ENCODE assay signal across 16 cellular contexts in the genomic region with DNA sequence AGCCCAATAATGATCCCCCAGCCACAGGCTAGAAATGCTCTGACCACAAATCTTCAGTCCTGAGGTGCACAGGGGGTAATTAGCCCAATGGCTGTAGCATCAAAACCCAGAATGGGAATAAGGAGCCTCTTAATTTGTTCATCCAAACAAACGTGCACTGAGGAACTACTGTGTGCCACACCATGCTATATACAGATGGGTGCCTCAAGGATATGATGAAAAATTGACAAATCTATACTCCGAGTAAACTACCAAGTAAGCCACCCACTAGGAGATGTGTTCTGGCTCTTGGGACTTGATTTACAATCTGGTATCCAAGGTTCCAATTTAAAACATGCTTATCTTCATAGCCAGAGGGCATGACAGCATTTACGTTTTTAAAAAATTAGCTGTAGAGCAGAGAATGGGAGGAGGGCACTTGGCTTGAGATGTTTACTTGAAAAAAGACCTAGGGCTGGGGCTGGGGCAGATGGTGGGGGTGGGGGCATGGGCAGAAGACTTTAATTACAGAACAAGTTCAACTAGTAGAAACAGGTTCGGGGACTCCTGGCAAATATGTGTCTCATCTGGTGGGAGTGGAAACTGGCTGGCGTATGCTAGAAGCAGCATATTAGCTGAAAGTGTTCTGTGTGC. TPM values are rescaled to one million over a fixed set of nuclear protein-coding genes. Genes with fewer than 3 reads are reported as not detected.
DNase-seq lines count a peak whose midpoint lies in the region; ATAC-seq and TF ChIP-seq lines count a peak whose summit lies in the region.
"Had no signal": no experiment of that assay in that cellular context is flagged by ENCODE, and none has a peak within 500 bp of the region (broad histone marks: within the 10 kb centered on the region; RNA-seq: fewer than 3 reads in every experiment).

No MANE protein-coding gene starts in this region.

- H3K27me3 Mint-ChIP-seq in CD8-positive, alpha-beta T cell (ENCODE audit: low read depth): no peaks in the 10 kb centered on the region
- H3K27me3 Mint-ChIP-seq in nephron (ENCODE audit: low read depth) (no peaks in the 10 kb centered on the region), H9 (ENCODE audit: low read depth) (no peaks in the 10 kb centered on the region; the same call in 1 of the 2 replicates)
- H3K27me3 Mint-ChIP-seq: activated B cell treated with CpG ODN at 0.5 μM for 24 hours; activated naive CD8-positive, alpha-beta T cell treated with anti-CD3 and anti-CD28 coated beads, Interleukin-2, amount 10 ng/mL, durations not matched to agents 7 days and 5 days; central memory CD8-positive, alpha-beta T cell had no signal

- no peak overlapping the region for H3K9ac ChIP-seq in H9 (ENCODE audit: extremely low read depth, insufficient read length, low read length)
- H3K9ac ChIP-seq: BLaER1 had no signal

- no peak overlapping the region for H3K18ac ChIP-seq in H9 (ENCODE audit: insufficient read length, low read depth, low read length)

- no peak overlapping the region for H3K27ac ChIP-seq in CD8-positive, alpha-beta T cell (ENCODE audit: low read depth, low read length)
- H3K27ac ChIP-seq in VCaP (peak overlapping the region; percentile 90), H9 (ENCODE audit: insufficient read length, low read depth, low read length) (no peak overlapping the region)
- H3K27ac ChIP-seq: BLaER1 had no signal

- H3T11ph ChIP-seq in H9 (ENCODE audit: low read length): no peak overlapping the region

- H3K79me2 ChIP-seq in H9 (ENCODE audit: insufficient read depth, low read length): no peaks in the 10 kb centered on the region

- no peak overlapping the region for H4K5ac ChIP-seq in H9 (ENCODE audit: insufficient read length, low read depth, low read length)

- no peaks in the 10 kb centered on the region for H3K27me3 ChIP-seq in CD8-positive, alpha-beta T cell (ENCODE audit: insufficient read depth, low read length)
- no peaks in the 10 kb centered on the region for H3K27me3 ChIP-seq in H9 (ENCODE audit: insufficient read depth, low read length)
- H3K27me3 ChIP-seq: BLaER1, MG63 had no signal

- H3K56ac ChIP-seq in H9 (ENCODE audit: insufficient read length, low read depth, low read length): no peak overlapping the region

- no peaks in the 10 kb centered on the region for H4K20me1 ChIP-seq in H9 (ENCODE audit: control insufficient read depth, insufficient read depth, insufficient read length)
- H4K20me1 ChIP-seq: BLaER1 had no signal

- no peaks in the 10 kb centered on the region for H3K23me2 ChIP-seq in H9 (ENCODE audit: insufficient read length, low read depth, low read length, poor library complexity, severe bottlenecking)

- H2BK20ac ChIP-seq in H9 (ENCODE audit: low read depth, low read length, poor library complexity, severe bottlenecking): no peak overlapping the region

- no peak overlapping the region for H3K4ac ChIP-seq in H9 (ENCODE audit: low read depth, low read length)

- CTCF ChIA-PET in CD8-positive, alpha-beta T cell (lab: Charles Lee): interaction anchor here (0.7 to 3.7 kb wide), 10 partner anchors 7 to 185 kb away, joined by 3 to 24 read pairs (median 5); partner anchors contain the start of gene ARHGEF3
- CTCF ChIA-PET in HEK293T (lab: Yijun Ruan, JAX): interaction anchor here (0.9 to 1.1 kb wide), 3 partner anchors 9 to 20 kb away, joined by 3 to 5 read pairs (median 3); partner anchors contain the start of gene ARHGEF3

- H2BK12ac ChIP-seq in H9 (ENCODE audit: insufficient read length, low read depth, low read length): no peak overlapping the region

- H3K4me1 ChIP-seq in CD8-positive, alpha-beta T cell (ENCODE audit: insufficient read depth, low read length): peaks cover 39% of the 10 kb centered on the region
- no peaks in the 10 kb centered on the region for H3K4me1 ChIP-seq in H9 (ENCODE audit: insufficient read depth, low read length)

- no peak overlapping the region for H3K4me3 Mint-ChIP-seq in CD8-positive, alpha-beta T cell
- H3K4me3 Mint-ChIP-seq in nephron (peak overlapping the region in 1 of 3 experiments; percentile 17), H9 (no peak overlapping the region)
- H3K4me3 Mint-ChIP-seq: activated B cell treated with CpG ODN at 0.5 μM for 24 hours; activated naive CD8-positive, alpha-beta T cell treated with anti-CD3 and anti-CD28 coated beads, Interleukin-2, amount 10 ng/mL, durations not matched to agents 7 days and 5 days; central memory CD8-positive, alpha-beta T cell had no signal

- H2BK120ac ChIP-seq in H9 (ENCODE audit: low read depth, low read length, poor library complexity, severe bottlenecking): no peak overlapping the region

- H4K91ac ChIP-seq in H9 (ENCODE audit: insufficient read length, low read depth, low read length): no peak overlapping the region

- no peak overlapping the region for H2AK5ac ChIP-seq in H9 (ENCODE audit: insufficient read length, low read length)

- no peak overlapping the region for H3K23ac ChIP-seq in H9 (ENCODE audit: insufficient read length, low read depth, low read length)

- H3K36me3 Mint-ChIP-seq in CD8-positive, alpha-beta T cell: no peaks in the 10 kb centered on the region
- H3K36me3 Mint-ChIP-seq in nephron (ENCODE audit: low read depth): no peaks in the 10 kb centered on the region
- no peaks in the 10 kb centered on the region for H3K36me3 Mint-ChIP-seq in H9 (ENCODE audit: insufficient read depth in 1 of 3, low read depth in 3 of 3)

- no peaks in the 10 kb centered on the region for H3K79me1 ChIP-seq in H9 (ENCODE audit: insufficient read depth, low read depth, low read length, poor library complexity, severe bottlenecking)

- ATAC-seq in CD8-positive, alpha-beta T cell: no peak
- no peak for ATAC-seq in GM19351 (IDR thresholded peaks at IDR 0.05; ENCODE audit: unreplicated experiment)

- no peaks in the 10 kb centered on the region for H3K9me3 ChIP-seq in CD8-positive, alpha-beta T cell (ENCODE audit: low read length)
- H3K9me3 ChIP-seq in H9 (ENCODE audit: control insufficient read depth, low read depth, low read length): no peaks in the 10 kb centered on the region
- H3K9me3 ChIP-seq: BLaER1, MG63 had no signal

- H4K8ac ChIP-seq in H9 (replicated peaks; ENCODE audit: insufficient read length, low read depth, low read length): no peak overlapping the region

- H3K27ac Mint-ChIP-seq in CD8-positive, alpha-beta T cell: peak overlapping the region; percentile 45
- H3K27ac Mint-ChIP-seq in nephron (peak overlapping the region; percentile 66 to 85 (median 83)), H9 (no peak overlapping the region)
- H3K27ac Mint-ChIP-seq: activated B cell treated with CpG ODN at 0.5 μM for 24 hours; activated naive CD8-positive, alpha-beta T cell treated with anti-CD3 and anti-CD28 coated beads, Interleukin-2, amount 10 ng/mL, durations not matched to agents 7 days and 5 days had no signal

- H2AFZ ChIP-seq in H9 (ENCODE audit: low read length): no peak overlapping the region

- no peak overlapping the region for H3K14ac ChIP-seq in H9 (ENCODE audit: insufficient read depth, low read length)

- intact Hi-C loops in CD8-positive, alpha-beta T cell (cut with DNase I, micrococcal nuclease): no loop called here

- no peak overlapping the region for H2BK5ac ChIP-seq in H9 (ENCODE audit: insufficient read length, low read length)

- peaks cover 51% of the 10 kb centered on the region for H3K4me1 Mint-ChIP-seq in CD8-positive, alpha-beta T cell (ENCODE audit: low read depth)
- H3K4me1 Mint-ChIP-seq in nephron: peaks cover 60% of the 10 kb centered on the region
- H3K4me1 Mint-ChIP-seq in H9: peaks cover 14 to 16% of the 10 kb centered on the region in 2 experiments

- no peaks in the 10 kb centered on the region for H3K36me3 ChIP-seq in CD8-positive, alpha-beta T cell (ENCODE audit: insufficient read depth, low read length)
- H3K36me3 ChIP-seq: BLaER1, MG63 had no signal

- TF ChIP-seq CTCF in CD8-positive, alpha-beta T cell (IDR thresholded peaks at IDR 0.05): no peak
- TF ChIP-seq CTCF in VCaP (conservative IDR thresholded peaks at IDR 0.05) (no peak), nephron (IDR thresholded peaks at IDR 0.05; ENCODE audit: unreplicated experiment in 3 of 3) (no peak), H9 (conservative IDR thresholded peaks at IDR 0.05) (no peak)

- POLR2A ChIA-PET in CD8-positive, alpha-beta T cell (lab: Charles Lee): interaction anchor here (0.8 to 1.5 kb wide), 6 partner anchors 9 to 128 kb away, joined by 3 to 7 read pairs (median 4); partner anchors contain the start of genes ARHGEF3 and TASOR
- POLR2A ChIA-PET in HEK293T (lab: Yijun Ruan, JAX): interaction anchor here (0.7 to 2.1 kb wide), 2 partner anchors 9 to 128 kb away, joined by 3 to 6 read pairs; partner anchors contain the start of genes ARHGEF3 and TASOR

- no peaks in the 10 kb centered on the region for H3K9me3 Mint-ChIP-seq in CD8-positive, alpha-beta T cell
- H3K9me3 Mint-ChIP-seq in nephron: no peaks in the 10 kb centered on the region
- H3K9me3 Mint-ChIP-seq in H9: no peaks in the 10 kb centered on the region
- H3K9me3 Mint-ChIP-seq: activated B cell treated with CpG ODN at 0.5 μM for 24 hours; activated naive CD8-positive, alpha-beta T cell treated with anti-CD3 and anti-CD28 coated beads, Interleukin-2, amount 10 ng/mL, durations not matched to agents 7 days and 5 days; central memory CD8-positive, alpha-beta T cell had no signal

- WGBS in H9 (ENCODE audit: extremely low coverage, insufficient read length, low lambda C conversion rate): no CpG with 5 or more reads among the region's 5 CpGs

- H2BK15ac ChIP-seq in H9 (ENCODE audit: low read depth, low read length): no peak overlapping the region

- DNase-seq in CD8-positive, alpha-beta T cell: no peak
- DNase-seq in HEK293T (ENCODE audit: extremely low spot score) (no peak), H9 (no peak), germinal center (ENCODE audit: low spot score) (no peak)
- DNase-seq: activated B cell treated with CpG ODN at 0.5 μM for 24 hours; activated CD8-positive, alpha-beta memory T cell treated with anti-CD3 and anti-CD28 coated beads, Interleukin-2, amount 50 U/mL, for 4 hours; activated naive CD8-positive, alpha-beta T cell treated with anti-CD3 and anti-CD28 coated beads, Interleukin-2, amount 10 ng/mL, durations not matched to agents 7 days and 5 days; glutamatergic neuron; MG63; NCI-H226; T-helper 1 cell had no signal

- no peak overlapping the region for H3K4me3 ChIP-seq in CD8-positive, alpha-beta T cell (ENCODE audit: low read depth, low read length)
- H3K4me3 ChIP-seq: BLaER1, MG63 had no signal

- H3K4me2 ChIP-seq in H9 (ENCODE audit: insufficient read depth, insufficient read length, low read length): no peak overlapping the region
- H3K4me2 ChIP-seq: BLaER1 had no signal

TF ChIP-seq in HEK293T, 16 proteins besides CTCF, POLR2A, EP300 and RAD21 (continues in another document):
- TF ChIP-seq PKNOX1 (IDR thresholded peaks at IDR 0.05) (peak; percentile 69), ELF4 (IDR thresholded peaks at IDR 0.05) (no peak)

RNA-seq across cellular contexts. Expression of gene ARHGEF3, which starts 9.3 kb away (rescaled TPM):
- 10 to 100 TPM; 38.8 to 39.9 TPM for total RNA-seq in CD8-positive, alpha-beta T cell
- total RNA-seq in H9 (2021): 4.4 and 5.7 TPM in 2 replicates

Comparison
In these comparisons a context has a peak if more than half of its experiments do, and no peak if none do; other contexts are left out.
1. H3K27ac Mint-ChIP-seq: peak in CD8-positive, alpha-beta T cell (single experiment) and nephron (3 of 3); none in H9 (0 of 3).